In the genomic region with DNA sequence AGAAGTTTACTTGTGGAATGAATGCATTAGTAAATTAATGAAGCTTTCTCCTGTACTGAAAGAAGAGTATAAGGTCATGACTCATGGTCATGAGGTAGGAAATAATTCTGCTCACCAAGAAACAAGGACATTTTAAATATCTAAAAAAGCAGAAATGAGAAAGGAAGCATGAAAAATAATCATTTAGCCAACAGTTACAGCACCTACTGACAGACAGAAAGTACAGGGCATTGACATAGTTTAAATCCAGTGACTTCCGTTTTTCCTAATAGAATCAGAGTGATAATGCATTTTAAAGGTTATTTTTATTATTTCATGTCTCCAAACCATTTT, we compare ENCODE assay signal across 14 cellular contexts. TPM values are rescaled to one million over a fixed set of nuclear protein-coding genes. Genes with fewer than 3 reads are reported as not detected.
DNase-seq lines count a peak whose midpoint lies in the region; ATAC-seq and TF ChIP-seq lines count a peak whose summit lies in the region.
"Had no signal": no experiment of that assay in that cellular context is flagged by ENCODE, and none has a peak within 500 bp of the region (broad histone marks: within the 10 kb centered on the region; RNA-seq: fewer than 3 reads in every experiment).

No MANE protein-coding gene starts in this region.

- no peaks in the 10 kb centered on the region for H3K27me3 ChIP-seq in gastroesophageal sphincter
- H3K27me3 ChIP-seq in BE2C, result no peaks in the 10 kb centered on the region

- no peaks in the 10 kb centered on the region for H3K36me3 ChIP-seq in gastroesophageal sphincter
- H3K36me3 ChIP-seq in BE2C, result no peaks in the 10 kb centered on the region

- no peak for TF ChIP-seq POLR2A in NB4 (IDR thresholded peaks at IDR 0.05; ENCODE audit: extremely low read depth, insufficient read length)
- TF ChIP-seq POLR2A in gastroesophageal sphincter (IDR thresholded peaks at IDR 0.05), result no peak

- H3K4me1 ChIP-seq in gastroesophageal sphincter (no peaks in the 10 kb centered on the region), BE2C (no peaks in the 10 kb centered on the region)
- H3K4me1 ChIP-seq: Caco-2 had no signal

- DNase-seq in left ventricle myocardium superior, result no peak
- DNase-seq in Right ventricle myocardium inferior (ENCODE audit: missing footprints), result no peak
- peak; percentile 56 for DNase-seq in NB4 (ENCODE audit: low read depth)
- DNase-seq in NCI-H146 treated with DMSO at 0.1 percent for 48 hours (lab: John Stamatoyannopoulos, UW; ENCODE audit: unreplicated experiment), result no peak
- no peak for DNase-seq in BE2C
- DNase-seq: 8988T, amniotic stem cell, Caco-2, NCI-H345, small intestine had no signal

- H3K4me3 ChIP-seq in NB4 (ENCODE audit: low read depth, low read length) (no peak overlapping the region), gastroesophageal sphincter (no peak overlapping the region), BE2C (ENCODE audit: low read depth, low read length) (no peak overlapping the region)

- intact Hi-C loops in left ventricle myocardium superior (cut with micrococcal nuclease) (no loop called here), Right ventricle myocardium inferior (cut with DNase I) (no loop called here)

- no peaks in the 10 kb centered on the region for H3K9me3 ChIP-seq in gastroesophageal sphincter
- no peaks in the 10 kb centered on the region for H3K9me3 ChIP-seq in BE2C
- H3K9me3 ChIP-seq: Caco-2 had no signal

- WGBS in gastroesophageal sphincter (ENCODE audit: low coverage in 1 of 2), 2 donors, result 67 to 73% methylated on average over 1 of the region's 1 CpG

- TF ChIP-seq CTCF in NB4 (IDR thresholded peaks at IDR 0.05; ENCODE audit: low read depth, low read length) (no peak), gastroesophageal sphincter (IDR thresholded peaks at IDR 0.05) (no peak), BE2C (IDR thresholded peaks at IDR 0.05; ENCODE audit: low read depth, low read length) (no peak)

- no peak overlapping the region for H3K27ac ChIP-seq in gastroesophageal sphincter

- TF ChIP-seq EP300 in gastroesophageal sphincter (IDR thresholded peaks at IDR 0.05), result no peak

- ATAC-seq in left ventricle myocardium superior, result peak; percentile 26
- ATAC-seq in Right ventricle myocardium inferior, result no peak
- ATAC-seq in gastroesophageal sphincter, result peak; percentile 31
- no peak for ATAC-seq in GM18498 (IDR thresholded peaks at IDR 0.05; ENCODE audit: unreplicated experiment)
- no peak for ATAC-seq in HG03521 (IDR thresholded peaks at IDR 0.05; ENCODE audit: unreplicated experiment)
- ATAC-seq: HCT116 had no signal

RNA-seq across cellular contexts. Expression of a gene that starts 30.5 kb away (rescaled TPM):
- total RNA-seq in left ventricle myocardium superior, result 477 TPM
- 445 TPM for total RNA-seq in Right ventricle myocardium inferior
- total RNA-seq in gastroesophageal sphincter, result 10 to 100 TPM; 48.5 to 98.8 (median 55.3) TPM
- polyA plus RNA-seq in BE2C (2012; ENCODE audit: insufficient read depth, insufficient read length, low read depth), result 9.4 TPM

Comparison
In these comparisons a context has a peak if more than half of its experiments do, and no peak if none do; other contexts are left out.
1. ATAC-seq: peak in left ventricle myocardium superior (single experiment) and gastroesophageal sphincter (single experiment); none in Right ventricle myocardium inferior (single experiment), GM18498 (single experiment) and HG03521 (single experiment).